ENCODE assay signal across 10 cellular contexts in genomic region chr2:136131961-136132839, GRCh38.
DNase-seq lines count a peak whose midpoint lies in the region; ATAC-seq and TF ChIP-seq lines count a peak whose summit lies in the region.
"Had no signal": no experiment of that assay in that cellular context is flagged by ENCODE, and none has a peak within 500 bp of the region (broad histone marks: within the 10 kb centered on the region; RNA-seq: fewer than 3 reads in every experiment).

No MANE protein-coding gene starts in this region.

- H3K9me3 Mint-ChIP-seq in activated naive CD4-positive, alpha-beta T cell treated with anti-CD3 and anti-CD28 coated beads, Interleukin-2, amount 10 ng/mL, durations not matched to agents 7 days and 5 days, result no peaks in the 10 kb centered on the region
- H3K9me3 Mint-ChIP-seq in stimulated activated memory B cell treated with anti-CD40 and anti-IgM and Interleukin-4, amounts not matched to agents 10 μg/mL and 1 μg/mL and 100 μg/mL, for 72 hours, result no peaks in the 10 kb centered on the region

- peak overlapping the region; percentile 72 for H3K4me3 Mint-ChIP-seq in activated naive CD4-positive, alpha-beta T cell treated with anti-CD3 and anti-CD28 coated beads, Interleukin-2, amount 10 ng/mL, durations not matched to agents 7 days and 5 days
- H3K4me3 Mint-ChIP-seq in stimulated activated memory B cell treated with anti-CD40 and anti-IgM and Interleukin-4, amounts not matched to agents 10 μg/mL and 1 μg/mL and 100 μg/mL, for 72 hours, result peak overlapping the region; percentile 68

- no peaks in the 10 kb centered on the region for H3K27me3 ChIP-seq in brain microvascular endothelial cell (replicated peaks)
- H3K27me3 ChIP-seq: heart left ventricle had no signal

- in situ Hi-C loops in brain microvascular endothelial cell (cut with HindIII; ENCODE audit: low pct_ligation_motif_present, low sequenced_read_pairs), result no loop called here

- peaks cover 26% of the 10 kb centered on the region for H3K27me3 Mint-ChIP-seq in activated naive CD4-positive, alpha-beta T cell treated with anti-CD3 and anti-CD28 coated beads, Interleukin-2, amount 10 ng/mL, durations not matched to agents 7 days and 5 days
- H3K27me3 Mint-ChIP-seq in stimulated activated memory B cell treated with anti-CD40 and anti-IgM and Interleukin-4, amounts not matched to agents 10 μg/mL and 1 μg/mL and 100 μg/mL, for 72 hours, result no peaks in the 10 kb centered on the region

- CTCF ChIA-PET in activated naive CD4-positive, alpha-beta T cell treated with anti-CD3 and anti-CD28 coated beads, Interleukin-2, amount 10 ng/mL, durations not matched to agents 7 days and 5 days (lab: Charles Lee), result interaction anchor here (0.7 to 3.3 kb wide), 5 partner anchors 78 to 249 kb away, joined by 3 to 16 read pairs (median 4); no protein-coding TSS in a partner anchor

- no peak overlapping the region for H3K27ac ChIP-seq in brain microvascular endothelial cell

- H3K4me3 ChIP-seq in brain microvascular endothelial cell (ENCODE audit: low read depth, low read length), result no peak overlapping the region
- H3K4me3 ChIP-seq: K562 had no signal

- H3K36me3 ChIP-seq in brain microvascular endothelial cell (replicated peaks), result no peaks in the 10 kb centered on the region
- H3K36me3 ChIP-seq: heart left ventricle had no signal

- ATAC-seq in GM18511 (IDR thresholded peaks at IDR 0.05; ENCODE audit: unreplicated experiment) (peak; percentile 82), HG02588 (IDR thresholded peaks at IDR 0.05; ENCODE audit: unreplicated experiment) (peak; percentile 66)
- peak; percentile 90 for ATAC-seq in stimulated activated memory B cell treated with anti-CD40 and anti-IgM and Interleukin-4, amounts not matched to agents 10 μg/mL and 1 μg/mL and 100 μg/mL, for 72 hours
- ATAC-seq: K562 had no signal

- DNase-seq in NOMO-1 (lab: John Stamatoyannopoulos, UW; ENCODE audit: unreplicated experiment in 2 of 2), result peak; percentile 82 to 96
- peak; percentile 85 for DNase-seq in activated naive CD4-positive, alpha-beta T cell treated with anti-CD3 and anti-CD28 coated beads, Interleukin-2, amount 10 ng/mL, durations not matched to agents 7 days and 5 days
- DNase-seq in brain microvascular endothelial cell, result no peak
- DNase-seq in NCI-H2081 treated with DMSO at 0.1 percent for 48 hours (lab: John Stamatoyannopoulos, UW), result no peak
- no peak for DNase-seq in anterior cingulate cortex (lab: John Stamatoyannopoulos, UW)
- DNase-seq: heart left ventricle had no signal

- H3K36me3 Mint-ChIP-seq in activated naive CD4-positive, alpha-beta T cell treated with anti-CD3 and anti-CD28 coated beads, Interleukin-2, amount 10 ng/mL, durations not matched to agents 7 days and 5 days, result peaks cover 7% of the 10 kb centered on the region
- H3K36me3 Mint-ChIP-seq in stimulated activated memory B cell treated with anti-CD40 and anti-IgM and Interleukin-4, amounts not matched to agents 10 μg/mL and 1 μg/mL and 100 μg/mL, for 72 hours, result no peaks in the 10 kb centered on the region

- no peak for TF ChIP-seq CTCF in brain microvascular endothelial cell (IDR thresholded peaks at IDR 0.05; ENCODE audit: low read depth, low read length, missing control alignments)

- peak overlapping the region; percentile 99 for H3K27ac Mint-ChIP-seq in activated naive CD4-positive, alpha-beta T cell treated with anti-CD3 and anti-CD28 coated beads, Interleukin-2, amount 10 ng/mL, durations not matched to agents 7 days and 5 days
- H3K27ac Mint-ChIP-seq in stimulated activated memory B cell treated with anti-CD40 and anti-IgM and Interleukin-4, amounts not matched to agents 10 μg/mL and 1 μg/mL and 100 μg/mL, for 72 hours, result peak overlapping the region; percentile 93

- H3K4me1 Mint-ChIP-seq in activated naive CD4-positive, alpha-beta T cell treated with anti-CD3 and anti-CD28 coated beads, Interleukin-2, amount 10 ng/mL, durations not matched to agents 7 days and 5 days, result peaks cover 99% of the 10 kb centered on the region
- peaks cover 93% of the 10 kb centered on the region for H3K4me1 Mint-ChIP-seq in stimulated activated memory B cell treated with anti-CD40 and anti-IgM and Interleukin-4, amounts not matched to agents 10 μg/mL and 1 μg/mL and 100 μg/mL, for 72 hours

Comparison
In these comparisons a context has a peak if more than half of its experiments do, and no peak if none do; other contexts are left out.
1. DNase-seq: peak in NOMO-1 (2 of 2) and activated naive CD4-positive, alpha-beta T cell treated with anti-CD3 and anti-CD28 coated beads, Interleukin-2, amount 10 ng/mL, durations not matched to agents 7 days and 5 days (single experiment); none in brain microvascular endothelial cell (single experiment), NCI-H2081 treated with DMSO at 0.1 percent for 48 hours (single experiment) and anterior cingulate cortex (0 of 58).
2. Peak in every context shown above with its lines, with median percentiles within 50 percentile points of each other: ATAC-seq.